ENCODE assay signal across 20 cellular contexts in the genomic region with DNA sequence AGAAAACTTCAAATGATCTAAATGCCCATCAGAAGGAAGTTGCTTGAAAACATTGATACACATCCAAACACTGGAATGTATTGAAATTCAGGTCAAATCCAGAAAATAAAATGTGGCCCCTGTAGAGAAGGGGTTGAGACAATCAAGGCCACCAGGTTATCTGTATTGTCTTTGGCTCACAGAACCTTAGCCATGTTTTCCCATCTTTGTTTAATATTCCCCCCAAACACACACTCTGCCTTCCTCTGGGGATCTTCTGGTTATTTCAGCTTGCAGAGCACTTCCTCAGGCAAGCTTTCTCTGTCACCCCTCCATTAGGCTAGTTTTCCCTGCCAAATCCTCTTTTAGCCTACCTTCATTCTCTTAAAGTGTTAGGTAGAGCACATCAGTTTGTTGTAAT. TPM values are rescaled to one million over a fixed set of nuclear protein-coding genes. Genes with fewer than 3 reads are reported as not detected.
DNase-seq lines count a peak whose midpoint lies in the region; ATAC-seq and TF ChIP-seq lines count a peak whose summit lies in the region.
"Had no signal": no experiment of that assay in that cellular context is flagged by ENCODE, and none has a peak within 500 bp of the region (broad histone marks: within the 10 kb centered on the region; RNA-seq: fewer than 3 reads in every experiment).

No MANE protein-coding gene starts in this region.

- peak overlapping the region; percentile 1 for H3K4me3 Mint-ChIP-seq in activated naive CD4-positive, alpha-beta T cell treated with anti-CD3 and anti-CD28 coated beads, Interleukin-2, amount 50 U/mL, for 24 hours
- H3K4me3 Mint-ChIP-seq in T-helper 17 cell: peak overlapping the region; percentile 74
- no peak overlapping the region for H3K4me3 Mint-ChIP-seq in endothelial cell (ENCODE audit: unreplicated experiment)
- H3K4me3 Mint-ChIP-seq: H9 had no signal

- H3K27me3 Mint-ChIP-seq in activated naive CD4-positive, alpha-beta T cell treated with anti-CD3 and anti-CD28 coated beads, Interleukin-2, amount 50 U/mL, for 24 hours: no peaks in the 10 kb centered on the region
- H3K27me3 Mint-ChIP-seq in T-helper 17 cell (no peaks in the 10 kb centered on the region), endothelial cell (ENCODE audit: unreplicated experiment) (no peaks in the 10 kb centered on the region)

- DNase-seq in activated naive CD4-positive, alpha-beta T cell treated with Interleukin-2 at 50 U/mL for 16 hours: no peak
- DNase-seq in T-helper 17 cell: no peak
- DNase-seq in endothelial cell (ENCODE audit: low spot score): no peak
- DNase-seq in NOMO-1 treated with DMSO at 0.1 percent for 48 hours (lab: John Stamatoyannopoulos, UW; ENCODE audit: unreplicated experiment): no peak
- DNase-seq in Kasumi-1 (lab: John Stamatoyannopoulos, UW): no peak
- DNase-seq in activated T-cell treated with anti-CD3 and anti-CD28 coated beads, Interleukin-2, amount 50 U/mL, for 48 hours: no peak
- DNase-seq: DMS79 treated with DMSO at 0.1 percent for 48 hours, H9, KBM-7, MV-4-11, NCI-H1417, NCI-H187 treated with DMSO at 0.1 percent for 48 hours, NCI-H2227 treated with DMSO at 0.1 percent for 48 hours, NCI-H510A treated with DMSO at 0.1 percent for 48 hours, NCI-H774, SJCRH30 had no signal

- no peaks in the 10 kb centered on the region for H3K9me3 Mint-ChIP-seq in activated naive CD4-positive, alpha-beta T cell treated with anti-CD3 and anti-CD28 coated beads, Interleukin-2, amount 50 U/mL, for 24 hours
- H3K9me3 Mint-ChIP-seq in endothelial cell (ENCODE audit: unreplicated experiment): no peaks in the 10 kb centered on the region

- no peak for ATAC-seq in T-helper 17 cell
- ATAC-seq: HepG2, PC-3 had no signal

- no peak overlapping the region for H3K27ac Mint-ChIP-seq in activated naive CD4-positive, alpha-beta T cell treated with anti-CD3 and anti-CD28 coated beads, Interleukin-2, amount 50 U/mL, for 24 hours
- H3K27ac Mint-ChIP-seq in T-helper 17 cell (no peak overlapping the region), endothelial cell (ENCODE audit: unreplicated experiment) (peak overlapping the region; percentile 88)
- H3K27ac Mint-ChIP-seq: H9 had no signal

- no peaks in the 10 kb centered on the region for H3K9me3 ChIP-seq in T-helper 17 cell (ENCODE audit: control insufficient read depth, low read length, poor library complexity, severe bottlenecking)
- H3K9me3 ChIP-seq: BLaER1 treated with 17β-estradiol and CSF1 and Interleukin-3, amounts not matched to agents 10 nM and 100 nM; SJCRH30 had no signal

- H3K4me1 Mint-ChIP-seq in activated naive CD4-positive, alpha-beta T cell treated with anti-CD3 and anti-CD28 coated beads, Interleukin-2, amount 50 U/mL, for 24 hours: peaks cover 16% of the 10 kb centered on the region
- H3K4me1 Mint-ChIP-seq in T-helper 17 cell: peaks cover 16% of the 10 kb centered on the region
- peaks cover 54% of the 10 kb centered on the region for H3K4me1 Mint-ChIP-seq in endothelial cell (ENCODE audit: unreplicated experiment)
- H3K4me1 Mint-ChIP-seq: H9 had no signal

- TF ChIP-seq CTCF in endothelial cell (IDR thresholded peaks at IDR 0.05; ENCODE audit: unreplicated experiment): no peak

- H3K36me3 Mint-ChIP-seq in activated naive CD4-positive, alpha-beta T cell treated with anti-CD3 and anti-CD28 coated beads, Interleukin-2, amount 50 U/mL, for 24 hours: no peaks in the 10 kb centered on the region
- no peaks in the 10 kb centered on the region for H3K36me3 Mint-ChIP-seq in T-helper 17 cell (ENCODE audit: low read depth)
- H3K36me3 Mint-ChIP-seq in endothelial cell (ENCODE audit: low read depth, unreplicated experiment): no peaks in the 10 kb centered on the region

RNA-seq across cellular contexts. Expression of a gene that starts 30.5 kb away (rescaled TPM):
- total RNA-seq in T-helper 17 cell: not detected
- not detected for total RNA-seq in endothelial cell (ENCODE audit: unreplicated experiment)
- total RNA-seq: H9, HepG2, PC-3, SJCRH30 had no signal

RNA-seq across cellular contexts. Expression of a gene that starts 44.4 kb away (rescaled TPM):
- total RNA-seq in T-helper 17 cell (not detected), endothelial cell (ENCODE audit: unreplicated experiment) (not detected)
- total RNA-seq: H9, HepG2, PC-3, SJCRH30 had no signal
